ENCODE assay signal across 24 cellular contexts in the genomic region with DNA sequence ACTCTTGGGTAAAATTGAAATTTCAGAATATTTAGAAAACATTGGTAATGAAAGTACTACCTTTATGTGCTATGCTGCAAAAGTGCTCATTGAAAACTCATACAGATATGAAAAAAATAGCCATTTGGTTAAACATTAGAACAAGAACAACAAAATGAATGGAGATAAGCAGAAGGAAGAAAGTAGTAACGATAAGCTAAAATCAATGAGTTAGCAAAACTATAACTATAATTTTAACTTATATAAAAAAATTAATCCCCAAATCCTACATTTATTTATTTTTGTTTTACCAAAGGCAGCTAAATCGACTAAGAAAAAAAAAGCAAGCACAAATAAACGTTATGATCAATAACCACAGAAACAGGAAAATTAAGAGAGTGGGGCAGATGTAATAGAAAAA.
"Had no signal": no experiment of that assay in that cellular context is flagged by ENCODE, and none has a peak within 500 bp of the region (broad histone marks: within the 10 kb centered on the region; RNA-seq: fewer than 3 reads in every experiment).

No MANE protein-coding gene starts in this region.

- FAIRE-seq: urothelium cell line had no signal

- DNase-seq: occipital lobe; ovary; posterior cingulate gyrus; psoas muscle; right cardiac atrium; right lobe of liver; sigmoid colon; small intestine; stimulated activated CD4-positive, alpha-beta T cell treated with anti-CD3 and anti-CD28 coated beads, Interleukin-15, amount 100 ng/mL, for 24 hours; stimulated activated CD4-positive, alpha-beta T cell treated with anti-CD3 and anti-CD28 coated beads, Interleukin-2, amount 100 ng/mL, for 24 hours; stimulated activated CD4-positive, alpha-beta T cell treated with anti-CD3 and anti-CD28 coated beads, Interleukin-2, amount 100 ng/mL, for 48 hours; stimulated activated CD4-positive, alpha-beta T cell treated with anti-CD3 and anti-CD28 coated beads, Interleukin-4, amount 100 ng/mL, for 24 hours; stimulated activated naive B cell treated with anti-CD40 and anti-IgM and Interleukin-4, amounts not matched to agents 10 μg/mL and 1 μg/mL and 100 μg/mL, for 72 hours; stimulated activated naive CD4-positive, alpha-beta T cell treated with Interleukin-2 at 50 U/mL for 16 hours; stomach; thyroid gland; trophoblast cell; upper lobe of left lung had no signal

- H3K27ac Mint-ChIP-seq: nephron; neural progenitor cell; progenitor cell of endocrine pancreas; stimulated activated effector memory CD8-positive, alpha-beta T cell treated with anti-CD3 and anti-CD28 coated beads, Interleukin-12 subunit alpha, Interleukin-12 subunit beta, amount 100 ng/mL, for 72 hours; stimulated activated naive B cell treated with anti-CD40 and anti-IgM and Interleukin-4, amounts not matched to agents 10 μg/mL and 1 μg/mL and 100 μg/mL, for 72 hours; stimulated activated naive CD8-positive, alpha-beta T cell treated with anti-CD3 and anti-CD28 coated beads, Interleukin-15, Interleukin-2, amounts not matched to agents 100 ng/mL and 50 ng/mL, for 24 hours had no signal

- H3K4me1 Mint-ChIP-seq: stimulated activated effector memory CD8-positive, alpha-beta T cell treated with anti-CD3 and anti-CD28 coated beads, Interleukin-12 subunit alpha, Interleukin-12 subunit beta, amount 100 ng/mL, for 72 hours had no signal

- H3K36me3 Mint-ChIP-seq: stimulated activated effector memory CD8-positive, alpha-beta T cell treated with anti-CD3 and anti-CD28 coated beads, Interleukin-12 subunit alpha, Interleukin-12 subunit beta, amount 100 ng/mL, for 72 hours had no signal

- H3K27me3 Mint-ChIP-seq: progenitor cell of endocrine pancreas; stimulated activated naive B cell treated with anti-CD40 and anti-IgM and Interleukin-4, amounts not matched to agents 10 μg/mL and 1 μg/mL and 100 μg/mL, for 72 hours; stimulated activated naive CD8-positive, alpha-beta T cell treated with anti-CD3 and anti-CD28 coated beads, Interleukin-15, Interleukin-2, amounts not matched to agents 100 ng/mL and 50 ng/mL, for 24 hours had no signal

- H3K9me3 Mint-ChIP-seq: nephron, neural progenitor cell had no signal

- H3K4me3 Mint-ChIP-seq: nephron; neural progenitor cell; stimulated activated effector memory CD8-positive, alpha-beta T cell treated with anti-CD3 and anti-CD28 coated beads, Interleukin-12 subunit alpha, Interleukin-12 subunit beta, amount 100 ng/mL, for 72 hours; stimulated activated naive B cell treated with anti-CD40 and anti-IgM and Interleukin-4, amounts not matched to agents 10 μg/mL and 1 μg/mL and 100 μg/mL, for 72 hours; stimulated activated naive CD8-positive, alpha-beta T cell treated with anti-CD3 and anti-CD28 coated beads, Interleukin-15, Interleukin-2, amounts not matched to agents 100 ng/mL and 50 ng/mL, for 24 hours had no signal

- ATAC-seq: psoas muscle; right cardiac atrium; right lobe of liver; stimulated activated effector memory CD8-positive, alpha-beta T cell treated with anti-CD3 and anti-CD28 coated beads, Interleukin-12 subunit alpha, Interleukin-12 subunit beta, amount 100 ng/mL, for 72 hours; stimulated activated naive B cell treated with anti-CD40 and anti-IgM and Interleukin-4, amounts not matched to agents 10 μg/mL and 1 μg/mL and 100 μg/mL, for 72 hours had no signal
